In the genomic region with DNA sequence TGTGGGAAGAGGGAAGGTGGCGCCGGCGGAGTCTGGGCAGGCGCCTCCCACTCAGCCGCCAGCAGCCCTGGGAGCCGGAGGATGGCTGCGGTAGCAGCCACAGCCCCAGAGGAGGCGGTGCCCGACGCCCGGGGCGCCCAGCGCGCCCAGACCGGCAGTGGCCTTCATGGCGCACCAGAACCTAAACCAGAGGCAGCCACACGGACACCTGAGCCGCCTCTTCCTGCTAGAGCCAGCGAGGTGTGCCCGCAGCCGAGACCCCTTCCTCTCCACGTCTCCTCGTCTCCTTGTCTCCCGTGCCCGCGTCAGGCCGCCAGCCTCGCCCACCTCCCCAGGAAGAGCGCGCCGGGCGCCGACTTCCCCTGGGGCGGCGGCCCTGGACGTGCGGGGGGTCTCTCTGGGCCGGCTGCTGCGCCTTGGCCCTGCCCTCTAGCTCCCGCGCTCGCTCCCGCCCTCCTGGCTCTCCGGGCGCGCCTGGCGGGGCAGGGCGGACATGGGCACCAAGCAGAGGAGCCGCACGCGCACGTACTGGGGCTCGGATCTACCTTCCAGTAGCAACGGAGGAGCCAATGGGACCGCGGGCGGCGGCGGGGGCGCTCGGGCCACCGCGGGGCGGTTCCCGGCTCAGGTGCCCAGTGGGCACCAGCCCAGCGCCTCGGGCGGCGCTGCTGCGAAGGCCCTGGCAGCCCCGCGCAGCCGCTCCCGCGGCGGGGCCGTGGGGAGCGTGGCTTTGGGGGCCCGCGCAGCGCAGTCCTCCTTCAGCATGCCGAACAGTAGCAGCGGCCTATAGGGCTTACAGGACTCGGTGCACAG, we compare ENCODE assay signal across 8 cellular contexts. TPM values are rescaled to one million over a fixed set of nuclear protein-coding genes. Genes with fewer than 3 reads are reported as not detected.
DNase-seq lines count a peak whose midpoint lies in the region; ATAC-seq and TF ChIP-seq lines count a peak whose summit lies in the region.

No MANE protein-coding gene starts in this region.

- H3K9me3 ChIP-seq in transverse colon, result no peaks in the 10 kb centered on the region

- peaks cover 52% of the 10 kb centered on the region for H3K27me3 ChIP-seq in transverse colon

- intact Hi-C loops in transverse colon (cut with DNase I; ENCODE audit: low total_unique reads), result no loop called here

- DNase-seq in DMS79 (lab: John Stamatoyannopoulos, UW) (peak; percentile 27), KBM-7 (peak; percentile 57), SW480 (ENCODE audit: low spot score) (peak; percentile 74), epithelial cell of esophagus (ENCODE audit: low read depth) (peak; percentile 74), mesothelial cell of epicardium (ENCODE audit: low spot score in 2 of 2, unreplicated experiment in 2 of 2) (peak in 1 of 2 experiments; percentile 73), transverse colon (peak; percentile 52), erythroblast (lab: John Stamatoyannopoulos, UW) (no peak)

- in situ Hi-C loops in KBM-7 (cut with MboI; ENCODE audit: low pct_unique_long_range_greater_than_20kb, low sequenced_read_pairs), result no loop called here
- in situ Hi-C loops in transverse colon (cut with MboI; ENCODE audit: low pct_ligation_motif_present in 1 of 4, low pct_unique_long_range_greater_than_20kb in 1 of 4, low sequenced_read_pairs in 3 of 4), result no loop called here

- H3K36me3 Mint-ChIP-seq in mesothelial cell of epicardium, result peaks cover 1% of the 10 kb centered on the region

- TF ChIP-seq POLR2A in transverse colon (IDR thresholded peaks at IDR 0.05) (peak; percentile 13), erythroblast (IDR thresholded peaks at IDR 0.05; ENCODE audit: low read length) (no peak)

- H3K36me3 ChIP-seq in transverse colon, result no peaks in the 10 kb centered on the region

- H3K27ac ChIP-seq in transverse colon, result peak overlapping the region; percentile 26 to 70 (median 58)

- H3K4me3 Mint-ChIP-seq in mesothelial cell of epicardium, result peak overlapping the region; percentile 70

- peak overlapping the region; percentile 69 for H3K27ac Mint-ChIP-seq in mesothelial cell of epicardium

- 1% methylated on average over 37 of the region's 84 CpGs; no CpG with 5 or more reads in 1 of the 2 donors for WGBS in transverse colon (ENCODE audit: low coverage in 1 of 2), 2 donors

- peaks cover 1% of the 10 kb centered on the region for H3K9me3 Mint-ChIP-seq in mesothelial cell of epicardium

- H3K4me3 ChIP-seq in epithelial cell of esophagus (ENCODE audit: low read length) (peak overlapping the region; percentile 54), transverse colon (peak overlapping the region; percentile 26 to 70 (median 52))

- H3K4me1 ChIP-seq in transverse colon, result peaks cover 0 to 21% (median 13%) of the 10 kb centered on the region in 4 donors

- TF ChIP-seq EP300 in transverse colon (IDR thresholded peaks at IDR 0.05; ENCODE audit: low read depth), result no peak

- ATAC-seq in HG03469 (IDR thresholded peaks at IDR 0.05; ENCODE audit: unreplicated experiment), result no peak

- H3K4me1 Mint-ChIP-seq in mesothelial cell of epicardium, result peaks cover 56% of the 10 kb centered on the region

- H3K27me3 Mint-ChIP-seq in mesothelial cell of epicardium (ENCODE audit: low read depth), result peaks cover 23% of the 10 kb centered on the region

- TF ChIP-seq CTCF in epithelial cell of esophagus (IDR thresholded peaks at IDR 0.05; ENCODE audit: insufficient read depth, low read depth, low read length, missing control alignments) (no peak), mesothelial cell of epicardium (IDR thresholded peaks at IDR 0.05; ENCODE audit: unreplicated experiment) (no peak), transverse colon (IDR thresholded peaks at IDR 0.05) (peak in 1 of 5 experiments; percentile 16)

RNA-seq across cellular contexts. Expression of a gene that starts 33.0 kb away (rescaled TPM):
- 1.7 to 2.7 TPM (median 2.2 TPM) in 3 replicates for total RNA-seq in mesothelial cell of epicardium
- total RNA-seq in transverse colon, result not detected

Comparison
In these comparisons a context has a peak if more than half of its experiments do, and no peak if none do; other contexts are left out.
1. DNase-seq: peak in DMS79 (single experiment), KBM-7 (single experiment), SW480 (single experiment), epithelial cell of esophagus (single experiment) and transverse colon (single experiment); none in erythroblast (0 of 2).